21 cellular contexts compared by ENCODE assay signal in the genomic region with DNA sequence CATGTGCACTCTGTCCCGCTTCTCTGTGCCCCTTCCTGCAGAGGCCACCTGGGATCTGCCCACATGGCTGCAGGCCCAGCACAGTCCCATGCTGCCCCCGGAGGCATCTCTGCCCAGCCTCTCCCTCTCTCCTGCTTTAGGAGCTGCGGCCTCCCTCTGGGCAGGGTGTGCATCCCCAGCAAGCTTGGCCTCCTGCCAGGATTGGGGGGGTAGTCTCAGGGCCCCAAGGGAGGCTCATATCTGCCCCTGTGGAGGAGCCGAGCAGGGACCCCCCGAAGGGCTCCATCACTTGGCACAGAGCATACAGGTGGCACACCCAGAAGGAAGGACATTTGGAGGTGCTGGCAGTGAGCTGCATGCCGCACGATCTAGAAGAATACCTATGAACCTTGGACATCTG. TPM values are rescaled to one million over a fixed set of nuclear protein-coding genes. Genes with fewer than 3 reads are reported as not detected.
DNase-seq lines count a peak whose midpoint lies in the region; ATAC-seq and TF ChIP-seq lines count a peak whose summit lies in the region.
"Had no signal": no experiment of that assay in that cellular context is flagged by ENCODE, and none has a peak within 500 bp of the region (broad histone marks: within the 10 kb centered on the region; RNA-seq: fewer than 3 reads in every experiment).

No MANE protein-coding gene starts in this region.

- ATAC-seq in CD8-positive, alpha-beta T cell: no peak

- no peak overlapping the region for H3K27ac ChIP-seq in CD8-positive, alpha-beta T cell (ENCODE audit: low read depth, low read length)
- no peak overlapping the region for H3K27ac ChIP-seq in smooth muscle cell (ENCODE audit: low read depth)
- H3K27ac ChIP-seq: 22Rv1 had no signal

- CTCF ChIA-PET in CD8-positive, alpha-beta T cell (lab: Charles Lee): no interaction called here

- no peak overlapping the region for H3K4me3 Mint-ChIP-seq in CD8-positive, alpha-beta T cell
- H3K4me3 Mint-ChIP-seq in endothelial cell (ENCODE audit: unreplicated experiment): peak overlapping the region; percentile 84

- TF ChIP-seq CTCF in CD8-positive, alpha-beta T cell (IDR thresholded peaks at IDR 0.05): no peak
- TF ChIP-seq CTCF in endothelial cell (IDR thresholded peaks at IDR 0.05; ENCODE audit: unreplicated experiment): no peak
- no peak for TF ChIP-seq CTCF in smooth muscle cell (IDR thresholded peaks at IDR 0.05; ENCODE audit: borderline replicate concordance, insufficient read depth, poor library complexity, severe bottlenecking)

- no peaks in the 10 kb centered on the region for H3K27me3 ChIP-seq in CD8-positive, alpha-beta T cell (ENCODE audit: insufficient read depth, low read length)
- H3K27me3 ChIP-seq in smooth muscle cell (ENCODE audit: low read depth): peaks cover 9% of the 10 kb centered on the region

- H3K79me2 ChIP-seq in smooth muscle cell (ENCODE audit: low read depth): no peaks in the 10 kb centered on the region

- intact Hi-C loops in CD8-positive, alpha-beta T cell (cut with DNase I, micrococcal nuclease): no loop called here

- H3K27ac Mint-ChIP-seq in CD8-positive, alpha-beta T cell: peak overlapping the region; percentile 27
- H3K27ac Mint-ChIP-seq in endothelial cell (ENCODE audit: unreplicated experiment): peak overlapping the region; percentile 63

- H3K9me3 Mint-ChIP-seq in CD8-positive, alpha-beta T cell: no peaks in the 10 kb centered on the region
- no peaks in the 10 kb centered on the region for H3K9me3 Mint-ChIP-seq in endothelial cell (ENCODE audit: unreplicated experiment)

- peak; percentile 29 for DNase-seq in DMS 273 (lab: John Stamatoyannopoulos, UW; ENCODE audit: unreplicated experiment)
- no peak for DNase-seq in DMS 273 treated with DMSO at 0.1 percent for 48 hours (lab: John Stamatoyannopoulos, UW)
- DNase-seq in CD8-positive, alpha-beta T cell: no peak
- DNase-seq in NCI-H345 treated with DMSO at 0.1 percent for 48 hours (lab: John Stamatoyannopoulos, UW; ENCODE audit: unreplicated experiment): peak; percentile 28
- no peak for DNase-seq in endothelial cell (ENCODE audit: low spot score)
- no peak for DNase-seq in DMS53 (lab: John Stamatoyannopoulos, UW)
- no peak for DNase-seq in T-helper 2 cell
- no peak for DNase-seq in smooth muscle cell (lab: John Stamatoyannopoulos, UW; ENCODE audit: unreplicated experiment)
- DNase-seq: AML-193, Caco-2, DMS79, H7, NCI-H1436, NCI-H1930, NCI-H2171, NCI-H446 treated with DMSO at 0.1 percent for 48 hours, Right ventricle myocardium superior had no signal

- H3K4me3 ChIP-seq in CD8-positive, alpha-beta T cell (ENCODE audit: low read depth, low read length): no peak overlapping the region
- H3K4me3 ChIP-seq in smooth muscle cell: no peak overlapping the region

- H3K4me2 ChIP-seq in smooth muscle cell: no peak overlapping the region

- H3F3A ChIP-seq in smooth muscle cell (ENCODE audit: low read depth): no peaks in the 10 kb centered on the region

- no peak overlapping the region for H2AFZ ChIP-seq in smooth muscle cell (ENCODE audit: low read depth)

- WGBS in smooth muscle cell (ENCODE audit: low lambda C conversion rate): 92% methylated on average over 7 of the region's 7 CpGs

- peaks cover 21% of the 10 kb centered on the region for H3K4me1 Mint-ChIP-seq in CD8-positive, alpha-beta T cell (ENCODE audit: low read depth)
- peaks cover 34% of the 10 kb centered on the region for H3K4me1 Mint-ChIP-seq in endothelial cell (ENCODE audit: unreplicated experiment)

- no peaks in the 10 kb centered on the region for H3K9me3 ChIP-seq in CD8-positive, alpha-beta T cell (ENCODE audit: low read length)
- no peaks in the 10 kb centered on the region for H3K9me3 ChIP-seq in smooth muscle cell (replicated peaks; ENCODE audit: low read depth)
- H3K9me3 ChIP-seq: Caco-2 had no signal

- H3K27me3 Mint-ChIP-seq in CD8-positive, alpha-beta T cell (ENCODE audit: low read depth): no peaks in the 10 kb centered on the region
- peaks cover 38% of the 10 kb centered on the region for H3K27me3 Mint-ChIP-seq in endothelial cell (ENCODE audit: unreplicated experiment)

- H3K36me3 Mint-ChIP-seq in CD8-positive, alpha-beta T cell: no peaks in the 10 kb centered on the region
- peaks cover 50% of the 10 kb centered on the region for H3K36me3 Mint-ChIP-seq in endothelial cell (ENCODE audit: low read depth, unreplicated experiment)

- POLR2A ChIA-PET in CD8-positive, alpha-beta T cell (lab: Charles Lee): interaction anchor here (1.4 kb wide), 1 partner anchor 60 kb away, joined by 3 read pairs; no protein-coding TSS in a partner anchor

- H3K36me3 ChIP-seq in CD8-positive, alpha-beta T cell (ENCODE audit: insufficient read depth, low read length): no peaks in the 10 kb centered on the region
- H3K36me3 ChIP-seq in smooth muscle cell (ENCODE audit: low read depth): no peaks in the 10 kb centered on the region

- no peak overlapping the region for H3K9ac ChIP-seq in smooth muscle cell (ENCODE audit: low read depth)

- H4K20me1 ChIP-seq in smooth muscle cell (ENCODE audit: low read depth): no peaks in the 10 kb centered on the region

- peaks cover 16% of the 10 kb centered on the region for H3K4me1 ChIP-seq in CD8-positive, alpha-beta T cell (ENCODE audit: insufficient read depth, low read length)
- H3K4me1 ChIP-seq in smooth muscle cell (ENCODE audit: low read depth): no peaks in the 10 kb centered on the region
- H3K4me1 ChIP-seq: Caco-2 had no signal

RNA-seq across cellular contexts. Expression of a gene that starts 24.8 kb away (rescaled TPM):
- total RNA-seq in CD8-positive, alpha-beta T cell: 10 to 100 TPM; 11.1 to 13.3 TPM
- total RNA-seq in endothelial cell (ENCODE audit: unreplicated experiment): 541 TPM
- not detected in 2 replicates for total RNA-seq in smooth muscle cell
- polyA plus RNA-seq in smooth muscle cell: 0.56 TPM in 1 of 2 replicates, not detected in the other
- total RNA-seq: Caco-2, HT-29, M059J, OCI-LY7 had no signal

RNA-seq across cellular contexts. Expression of a gene that starts 33.3 kb away (rescaled TPM):
- not detected for total RNA-seq in CD8-positive, alpha-beta T cell
- 5.4 TPM for total RNA-seq in endothelial cell (ENCODE audit: unreplicated experiment)
- total RNA-seq in smooth muscle cell: not detected in 2 replicates
- polyA plus RNA-seq in smooth muscle cell: 0.38 TPM in 1 of 2 replicates, not detected in the other
- total RNA-seq: Caco-2, H7, HT-29, M059J, OCI-LY7, Right ventricle myocardium superior had no signal

Comparison
In these comparisons a context has a peak if more than half of its experiments do, and no peak if none do; other contexts are left out.
1. DNase-seq: peak in DMS 273 (single experiment) and NCI-H345 treated with DMSO at 0.1 percent for 48 hours (single experiment); none in DMS 273 treated with DMSO at 0.1 percent for 48 hours (single experiment), CD8-positive, alpha-beta T cell (0 of 7), endothelial cell (single experiment), DMS53 (single experiment), T-helper 2 cell (0 of 5) and smooth muscle cell (single experiment).
2. RNA of a gene that starts 24.8 kb away (total RNA-seq): 541 TPM in endothelial cell (single experiment); 11.1 to 13.3 TPM in CD8-positive, alpha-beta T cell and not detected in smooth muscle cell; every median in the first group is over 10 times any median in the second.